ENCODE assay signal across 11 cellular contexts in genomic region chr19:4053423-4054324, GRCh38. TPM values are rescaled to one million over a fixed set of nuclear protein-coding genes. Genes with fewer than 3 reads are reported as not detected.
DNase-seq lines count a peak whose midpoint lies in the region; ATAC-seq and TF ChIP-seq lines count a peak whose summit lies in the region.
"Had no signal": no experiment of that assay in that cellular context is flagged by ENCODE, and none has a peak within 500 bp of the region (broad histone marks: within the 10 kb centered on the region; RNA-seq: fewer than 3 reads in every experiment).

No MANE protein-coding gene starts in this region.

- no peak for ATAC-seq in thoracic aorta (ENCODE audit: insufficient number of reproducible peaks, low FRiP score, low read depth)

- intact Hi-C loops in activated naive CD4-positive, alpha-beta T cell treated with anti-CD3 and anti-CD28 coated beads for 36 hours (cut with micrococcal nuclease): no loop called here
- intact Hi-C loops in testis (cut with DNase I; ENCODE audit: low total_unique reads): no loop called here

- peak overlapping the region in 2 of 3 donors; percentile 14 to 37 for H3K4me3 ChIP-seq in liver (ENCODE audit: low read depth in 1 of 3, low read length in 3 of 3)
- H3K4me3 ChIP-seq in thoracic aorta: peak overlapping the region; percentile 6
- H3K4me3 ChIP-seq in testis: peak overlapping the region in 1 of 2 donors; percentile 34

- H3K9me3 Mint-ChIP-seq in activated naive CD4-positive, alpha-beta T cell treated with anti-CD3 and anti-CD28 coated beads, Interleukin-2, amount 10 ng/mL, durations not matched to agents 7 days and 5 days: peaks cover 4% of the 10 kb centered on the region
- peaks cover 4% of the 10 kb centered on the region for H3K9me3 Mint-ChIP-seq in activated naive CD4-positive, alpha-beta T cell treated with anti-CD3 and anti-CD28 coated beads for 36 hours
- H3K9me3 Mint-ChIP-seq in brain: peaks cover 0 to 3% (median 0%) of the 10 kb centered on the region in 5 experiments

- H3K4me1 Mint-ChIP-seq in activated naive CD4-positive, alpha-beta T cell treated with anti-CD3 and anti-CD28 coated beads, Interleukin-2, amount 10 ng/mL, durations not matched to agents 7 days and 5 days: peaks cover 22% of the 10 kb centered on the region
- H3K4me1 Mint-ChIP-seq in activated naive CD4-positive, alpha-beta T cell treated with anti-CD3 and anti-CD28 coated beads for 36 hours (ENCODE audit: low read depth): peaks cover 35% of the 10 kb centered on the region
- H3K4me1 Mint-ChIP-seq in brain: peaks cover 6% of the 10 kb centered on the region

- H3K9ac ChIP-seq in liver (ENCODE audit: low read depth in 1 of 2, low read length in 2 of 2): no peak overlapping the region

- H3K36me3 Mint-ChIP-seq in activated naive CD4-positive, alpha-beta T cell treated with anti-CD3 and anti-CD28 coated beads, Interleukin-2, amount 10 ng/mL, durations not matched to agents 7 days and 5 days: peaks cover 53% of the 10 kb centered on the region
- peaks cover 38% of the 10 kb centered on the region for H3K36me3 Mint-ChIP-seq in activated naive CD4-positive, alpha-beta T cell treated with anti-CD3 and anti-CD28 coated beads for 36 hours (ENCODE audit: low read depth)
- H3K36me3 Mint-ChIP-seq in brain: peaks cover 65% of the 10 kb centered on the region

- H3K27ac ChIP-seq in liver (ENCODE audit: low read depth in 1 of 2, low read length in 2 of 2) (no peak overlapping the region), thoracic aorta (no peak overlapping the region), testis (no peak overlapping the region)

- no peak for TF ChIP-seq POLR2A in testis (IDR thresholded peaks at IDR 0.05)

- no peaks in the 10 kb centered on the region for H3K27me3 Mint-ChIP-seq in activated naive CD4-positive, alpha-beta T cell treated with anti-CD3 and anti-CD28 coated beads, Interleukin-2, amount 10 ng/mL, durations not matched to agents 7 days and 5 days
- no peaks in the 10 kb centered on the region for H3K27me3 Mint-ChIP-seq in activated naive CD4-positive, alpha-beta T cell treated with anti-CD3 and anti-CD28 coated beads for 36 hours (ENCODE audit: low read depth)
- no peaks in the 10 kb centered on the region for H3K27me3 Mint-ChIP-seq in brain

- TF ChIP-seq CTCF in brain (conservative IDR thresholded peaks at IDR 0.05) (no peak), liver (IDR thresholded peaks at IDR 0.05; ENCODE audit: low read depth, low read length, missing input control) (no peak), thoracic aorta (IDR thresholded peaks at IDR 0.05) (no peak), testis (IDR thresholded peaks at IDR 0.05) (no peak)

- WGBS in liver: 86% methylated on average over 82 of the region's 82 CpGs
- 66 to 81% methylated on average over 37 to 82 of the region's 82 CpGs for WGBS in testis, 2 donors

- H3K27me3 ChIP-seq in liver (ENCODE audit: control insufficient read depth in 4 of 4, insufficient read depth in 4 of 4, low read length in 3 of 4): no peaks in the 10 kb centered on the region
- H3K27me3 ChIP-seq in thoracic aorta (replicated peaks; ENCODE audit: insufficient read depth): no peaks in the 10 kb centered on the region
- no peaks in the 10 kb centered on the region for H3K27me3 ChIP-seq in testis

- CTCF ChIA-PET in activated naive CD4-positive, alpha-beta T cell treated with anti-CD3 and anti-CD28 coated beads, Interleukin-2, amount 10 ng/mL, durations not matched to agents 7 days and 5 days (lab: Charles Lee): no interaction called here
- CTCF ChIA-PET in activated naive CD4-positive, alpha-beta T cell treated with anti-CD3 and anti-CD28 coated beads for 36 hours (lab: Charles Lee): no interaction called here

- H3K4me1 ChIP-seq in liver (ENCODE audit: control insufficient read depth in 4 of 4, insufficient read depth in 4 of 4, low read length in 3 of 4): peaks cover 22 to 50% (median 31%) of the 10 kb centered on the region in 4 donors
- H3K4me1 ChIP-seq in thoracic aorta (ENCODE audit: control insufficient read depth in 1 of 2, low read depth in 2 of 2): peaks cover 29 to 40% of the 10 kb centered on the region in 2 donors
- peaks cover 22% of the 10 kb centered on the region for H3K4me1 ChIP-seq in testis

- no peak for DNase-seq in activated naive CD4-positive, alpha-beta T cell treated with anti-CD3 and anti-CD28 coated beads, Interleukin-2, amount 10 ng/mL, durations not matched to agents 7 days and 5 days
- DNase-seq in activated naive CD4-positive, alpha-beta T cell treated with anti-CD3 and anti-CD28 coated beads for 36 hours: no peak
- no peak for DNase-seq in thoracic aorta (ENCODE audit: low spot score)
- DNase-seq in stimulated activated CD4-positive, alpha-beta T cell treated with anti-CD3 and anti-CD28 coated beads, Interleukin-2, amount 100 ng/mL, for 48 hours: no peak
- no peak for DNase-seq in testis
- DNase-seq in OCI-M2 (lab: John Stamatoyannopoulos, UW; ENCODE audit: unreplicated experiment): no peak
- DNase-seq: NCI-H2081 treated with DMSO at 0.1 percent for 48 hours; nucleus accumbens; stimulated activated naive CD4-positive, alpha-beta T cell had no signal

- H3K27ac Mint-ChIP-seq in activated naive CD4-positive, alpha-beta T cell treated with anti-CD3 and anti-CD28 coated beads, Interleukin-2, amount 10 ng/mL, durations not matched to agents 7 days and 5 days: peak overlapping the region; percentile 25
- no peak overlapping the region for H3K27ac Mint-ChIP-seq in activated naive CD4-positive, alpha-beta T cell treated with anti-CD3 and anti-CD28 coated beads for 36 hours
- peak overlapping the region in 4 of 5 experiments; percentile 6 to 44 (median 23) for H3K27ac Mint-ChIP-seq in brain

- TF ChIP-seq RAD21 in liver (IDR thresholded peaks at IDR 0.05): no peak

- H3K9me3 ChIP-seq in liver (ENCODE audit: control insufficient read depth in 4 of 4, low read length in 3 of 4): no peaks in the 10 kb centered on the region
- no peaks in the 10 kb centered on the region for H3K9me3 ChIP-seq in thoracic aorta
- H3K9me3 ChIP-seq in testis: no peaks in the 10 kb centered on the region

- peaks cover 4 to 21% (median 14%) of the 10 kb centered on the region in 4 donors for H3K36me3 ChIP-seq in liver (ENCODE audit: control insufficient read depth in 4 of 4, insufficient read depth in 3 of 4, low read depth in 1 of 4, low read length in 3 of 4)
- H3K36me3 ChIP-seq in thoracic aorta: peaks cover 28% of the 10 kb centered on the region
- no peaks in the 10 kb centered on the region for H3K36me3 ChIP-seq in testis (ENCODE audit: low read depth, missing control alignments)

- no peak overlapping the region for H3K4me3 Mint-ChIP-seq in activated naive CD4-positive, alpha-beta T cell treated with anti-CD3 and anti-CD28 coated beads, Interleukin-2, amount 10 ng/mL, durations not matched to agents 7 days and 5 days
- no peak overlapping the region for H3K4me3 Mint-ChIP-seq in activated naive CD4-positive, alpha-beta T cell treated with anti-CD3 and anti-CD28 coated beads for 36 hours
- H3K4me3 Mint-ChIP-seq in brain: peak overlapping the region in 1 of 5 experiments; percentile 7

TF ChIP-seq in liver, 16 proteins besides CTCF, POLR2A, EP300 and RAD21 (continues in another document):
- TF ChIP-seq HNF4A (conservative IDR thresholded peaks at IDR 0.05) (no peak), MAX (IDR thresholded peaks at IDR 0.05) (no peak), EGR1 (IDR thresholded peaks at IDR 0.05; ENCODE audit: low read depth in 2 of 2) (no peak), YY1 (IDR thresholded peaks at IDR 0.05) (no peak), NR2F2 (IDR thresholded peaks at IDR 0.05) (no peak), RXRA (IDR thresholded peaks at IDR 0.05) (no peak), HNF4G (IDR thresholded peaks at IDR 0.05) (no peak), SP1 (IDR thresholded peaks at IDR 0.05) (no peak), FOXA2 (IDR thresholded peaks at IDR 0.05) (no peak), ATF3 (IDR thresholded peaks at IDR 0.05) (no peak), ZBTB33 (IDR thresholded peaks at IDR 0.05) (no peak), GABPA (IDR thresholded peaks at IDR 0.05 in 1 of 2, conservative IDR thresholded peaks at IDR 0.05 in 1 of 2) (no peak)

RNA-seq across cellular contexts. Expression of gene ZBTB7A, which starts 13.0 kb away (rescaled TPM):
- 10 to 100 TPM; 11.3 to 11.9 TPM for total RNA-seq in activated naive CD4-positive, alpha-beta T cell treated with anti-CD3 and anti-CD28 coated beads for 36 hours
- polyA plus RNA-seq in brain (ENCODE audit: insufficient read depth, low read depth, low replicate concordance) (17.0 TPM), liver (10 to 100 TPM in 1 of 2 donors, 1 to 10 TPM in 1; 2.9 to 11.7 TPM), testis (ENCODE audit: insufficient read depth, low read depth, low replicate concordance) (7.5 TPM)
- total RNA-seq in liver (10 to 100 TPM; 23.6 to 28.9 TPM), thoracic aorta (10 to 100 TPM; 85.1 to 91.9 TPM), testis (10 to 100 TPM; 42.2 to 49.4 TPM)

RNA-seq across cellular contexts. Expression of gene PIAS4, which starts 46.1 kb away (rescaled TPM):
- 10 to 100 TPM; 16.1 to 20.1 TPM for total RNA-seq in activated naive CD4-positive, alpha-beta T cell treated with anti-CD3 and anti-CD28 coated beads for 36 hours
- 41.9 TPM for polyA plus RNA-seq in brain (ENCODE audit: insufficient read depth, low read depth, low replicate concordance)
- 10 to 100 TPM; 10.8 to 14.1 TPM for total RNA-seq in liver
- 10 to 100 TPM in 1 of 2 donors, 1 to 10 TPM in 1; 5.6 to 10.4 TPM for polyA plus RNA-seq in liver
- total RNA-seq in thoracic aorta: 10 to 100 TPM; 10.2 to 32.2 TPM
- total RNA-seq in testis: 10 to 100 TPM; 89.1 to 94.5 TPM
- polyA plus RNA-seq in testis (ENCODE audit: insufficient read depth, low read depth, low replicate concordance): 142 TPM
